In genomic region chr5:16606628-16607027, GRCh38 we compare ENCODE assay signal across 28 cellular contexts. TPM values are rescaled to one million over a fixed set of nuclear protein-coding genes. Genes with fewer than 3 reads are reported as not detected.
"Had no signal": no experiment of that assay in that cellular context is flagged by ENCODE, and none has a peak within 500 bp of the region (broad histone marks: within the 10 kb centered on the region; RNA-seq: fewer than 3 reads in every experiment).

No MANE protein-coding gene starts in this region.

- H3K27ac Mint-ChIP-seq: dendritic cell treated with granulocyte-macrophage colony-stimulating factor and Interleukin-4, amounts not matched to agents 40 ng/mL and 50 ng/mL, for 4 days; mesothelial cell of epicardium; nephron progenitor cell; stimulated activated memory B cell treated with anti-CD40 and anti-IgM and Interleukin-4, amounts not matched to agents 10 μg/mL and 1 μg/mL and 100 μg/mL, for 72 hours had no signal

- H3K4me1 ChIP-seq: colonic mucosa, esophagus squamous epithelium, left lung, prostate gland, spleen, upper lobe of left lung had no signal

- H3K9me3 ChIP-seq: colonic mucosa, esophagus squamous epithelium, mucosa of descending colon, prostate gland, right atrium auricular region, sigmoid colon, spleen, thoracic aorta, tibial nerve, upper lobe of left lung had no signal

- H3K27ac ChIP-seq: colonic mucosa, esophagus squamous epithelium, heart right ventricle, left lung, prostate gland, right atrium auricular region, sigmoid colon, spleen, thoracic aorta, tibial nerve, upper lobe of left lung had no signal

- H3K4me3 ChIP-seq: colonic mucosa, esophagus squamous epithelium, heart right ventricle, left lung, mucosa of descending colon, prostate gland, right atrium auricular region, sigmoid colon, spleen, thoracic aorta, tibial nerve, upper lobe of left lung had no signal

- H3K4me3 Mint-ChIP-seq: dendritic cell treated with granulocyte-macrophage colony-stimulating factor and Interleukin-4, amounts not matched to agents 40 ng/mL and 50 ng/mL, for 4 days; mesothelial cell of epicardium; naive B cell; nephron progenitor cell; stimulated activated memory B cell treated with anti-CD40 and anti-IgM and Interleukin-4, amounts not matched to agents 10 μg/mL and 1 μg/mL and 100 μg/mL, for 72 hours had no signal

- H3K27me3 Mint-ChIP-seq: dendritic cell treated with granulocyte-macrophage colony-stimulating factor and Interleukin-4, amounts not matched to agents 40 ng/mL and 50 ng/mL, for 4 days; naive B cell; stimulated activated memory B cell treated with anti-CD40 and anti-IgM and Interleukin-4, amounts not matched to agents 10 μg/mL and 1 μg/mL and 100 μg/mL, for 72 hours had no signal

- H3K27me3 ChIP-seq: colonic mucosa, esophagus squamous epithelium, heart right ventricle, left lung, right atrium auricular region, sigmoid colon, spleen, tibial nerve, upper lobe of left lung had no signal

- H3K9me3 Mint-ChIP-seq: dendritic cell treated with granulocyte-macrophage colony-stimulating factor and Interleukin-4, amounts not matched to agents 40 ng/mL and 50 ng/mL, for 4 days; stimulated activated memory B cell treated with anti-CD40 and anti-IgM and Interleukin-4, amounts not matched to agents 10 μg/mL and 1 μg/mL and 100 μg/mL, for 72 hours had no signal

- H3K36me3 ChIP-seq: colonic mucosa, esophagus squamous epithelium, left lung, prostate gland, right atrium auricular region, sigmoid colon, spleen, thoracic aorta, upper lobe of left lung had no signal

- ATAC-seq: heart right ventricle; left cardiac atrium; left lung; mucosa of descending colon; stimulated activated memory B cell treated with anti-CD40 and anti-IgM and Interleukin-4, amounts not matched to agents 10 μg/mL and 1 μg/mL and 100 μg/mL, for 72 hours; stimulated activated naive CD8-positive, alpha-beta T cell treated with anti-CD3 and anti-CD28 coated beads, Interleukin-15, Interleukin-2, amounts not matched to agents 100 U/mL and 50 U/mL, for 24 hours had no signal

- DNase-seq: colonic mucosa; effector CD8-positive, alpha-beta T cell; erythroblast; esophagus squamous epithelium; foreskin melanocyte; glutamatergic neuron; heart right ventricle; hippocampal formation; left cardiac atrium; left lung; mesenchymal stem cell; mucosa of descending colon; naive B cell; nephron progenitor cell; nucleus accumbens; sigmoid colon; spleen; stimulated activated CD4-positive, alpha-beta T cell treated with anti-CD3 and anti-CD28 coated beads, Interleukin-4, amount 100 ng/mL, for 4 hours; stimulated activated naive CD8-positive, alpha-beta T cell treated with anti-CD3 and anti-CD28 coated beads, Interleukin-15, Interleukin-2, amounts not matched to agents 100 U/mL and 50 U/mL, for 24 hours; upper lobe of left lung had no signal

RNA-seq across cellular contexts. Expression of gene RETREG1, which starts 10.2 kb away (rescaled TPM):
- total RNA-seq: lung microvascular endothelial cell had no signal
